ENCODE assay signal across 3 cellular contexts in genomic region chr22:29219409-29219782, GRCh38.
TF ChIP-seq lines count a peak whose summit lies in the region.

No MANE protein-coding gene starts in this region.

TF ChIP-seq in HEK293, 187 proteins besides CTCF, POLR2A, EP300 and RAD21:
- TF ChIP-seq ZNF121 (tag by site-specific recombination; IDR thresholded peaks at IDR 0.05), result peak; percentile 94

TF ChIP-seq in WTC11, 78 proteins besides CTCF, POLR2A, EP300 and RAD21:
- peak; percentile 85 for TF ChIP-seq ZNF121 (CRISPR knock-in tag; IDR thresholded peaks at IDR 0.05)

TF ChIP-seq in H1, 55 proteins besides CTCF, POLR2A, EP300 and RAD21:
- TF ChIP-seq KDM1A (IDR thresholded peaks at IDR 0.05; ENCODE audit: borderline replicate concordance, low read length), result 0 out of 2 replicates have a peak, but pooled peaks have one; percentile 50
